9 cellular contexts compared by ENCODE assay signal in genomic region chr6:166958926-166959861, GRCh38. TPM values are rescaled to one million over a fixed set of nuclear protein-coding genes. Genes with fewer than 3 reads are reported as not detected.
DNase-seq lines count a peak whose midpoint lies in the region; ATAC-seq and TF ChIP-seq lines count a peak whose summit lies in the region.
"Had no signal": no experiment of that assay in that cellular context is flagged by ENCODE, and none has a peak within 500 bp of the region (broad histone marks: within the 10 kb centered on the region; RNA-seq: fewer than 3 reads in every experiment).

No MANE protein-coding gene starts in this region.

- H3K4me1 ChIP-seq in parathyroid adenoma (peaks cover 7% of the 10 kb centered on the region), SJCRH30 (no peaks in the 10 kb centered on the region)

- no peak overlapping the region for H3K4me3 ChIP-seq in parathyroid adenoma (ENCODE audit: low read depth, low read length)
- H3K4me3 ChIP-seq in SJCRH30, result no peak overlapping the region
- H3K4me3 ChIP-seq: SJSA1 had no signal

- peaks cover 2% of the 10 kb centered on the region for H3K27me3 Mint-ChIP-seq in mesothelial cell of epicardium (ENCODE audit: low read depth)

- H3K4me2 ChIP-seq in parathyroid adenoma (ENCODE audit: low read length), result no peak overlapping the region

- H3K4me1 Mint-ChIP-seq in mesothelial cell of epicardium, result peaks cover 25% of the 10 kb centered on the region

- no peaks in the 10 kb centered on the region for H3K79me2 ChIP-seq in parathyroid adenoma

- peaks cover 9% of the 10 kb centered on the region for H3K9me3 Mint-ChIP-seq in mesothelial cell of epicardium

- H3K4me3 Mint-ChIP-seq in mesothelial cell of epicardium, result no peak overlapping the region

- no peak for TF ChIP-seq CTCF in parathyroid adenoma (IDR thresholded peaks at IDR 0.05)
- no peak for TF ChIP-seq CTCF in mesothelial cell of epicardium (IDR thresholded peaks at IDR 0.05; ENCODE audit: unreplicated experiment)

- H3K9me3 ChIP-seq in parathyroid adenoma (ENCODE audit: control insufficient read depth, low read length), result no peaks in the 10 kb centered on the region
- H3K9me3 ChIP-seq in SJCRH30 (replicated peaks), result no peaks in the 10 kb centered on the region; the same call in 1 of the 2 replicates
- H3K9me3 ChIP-seq: SJSA1 had no signal

- peak; percentile 9 for DNase-seq in RPMI8226
- peak; percentile 65 for DNase-seq in dermis blood vessel endothelial cell
- DNase-seq in SJCRH30, result no peak
- no peak for DNase-seq in NCI-H1048 (lab: John Stamatoyannopoulos, UW)
- DNase-seq in NCI-H226, result no peak
- DNase-seq in mesothelial cell of epicardium (ENCODE audit: low spot score in 2 of 2, unreplicated experiment in 2 of 2), result no peak

- H3K36me3 Mint-ChIP-seq in mesothelial cell of epicardium, result peaks cover 5% of the 10 kb centered on the region

- no peaks in the 10 kb centered on the region for H3K36me3 ChIP-seq in parathyroid adenoma (ENCODE audit: control insufficient read depth, insufficient read depth, low read length)
- no peaks in the 10 kb centered on the region for H3K36me3 ChIP-seq in SJCRH30
- H3K36me3 ChIP-seq: SJSA1 had no signal

- H3K27me3 ChIP-seq in parathyroid adenoma (ENCODE audit: control insufficient read depth, insufficient read depth, low read length) (no peaks in the 10 kb centered on the region), SJCRH30 (no peaks in the 10 kb centered on the region)
- H3K27me3 ChIP-seq: SJSA1 had no signal

- no peak overlapping the region for H3K9ac ChIP-seq in parathyroid adenoma

- H3K27ac ChIP-seq in parathyroid adenoma (peak overlapping the region; percentile 69), SJCRH30 (no peak overlapping the region)
- H3K27ac ChIP-seq: SJSA1 had no signal

- H3K27ac Mint-ChIP-seq in mesothelial cell of epicardium, result no peak overlapping the region

- ATAC-seq in GM21381 (IDR thresholded peaks at IDR 0.05; ENCODE audit: unreplicated experiment), result peak; percentile 23

- peak overlapping the region; percentile 52 for H2AFZ ChIP-seq in parathyroid adenoma

RNA-seq across cellular contexts. Expression of gene RNASET2, which starts 2.8 kb away (rescaled TPM):
- total RNA-seq in dermis blood vessel endothelial cell, result 8.9 and 12.6 TPM in 2 replicates
- 17.2 and 18.9 TPM in 2 replicates for total RNA-seq in SJCRH30 (2014; rRNA removed; shearing (Covaris generic))
- total RNA-seq in mesothelial cell of epicardium, result 37.0 to 42.3 TPM (median 41.5 TPM) in 3 replicates

RNA-seq across cellular contexts. Expression of gene CEP43, which starts 40.0 kb away (rescaled TPM):
- total RNA-seq in dermis blood vessel endothelial cell, result 14.3 and 15.7 TPM in 2 replicates
- 57.5 and 60.2 TPM in 2 replicates for total RNA-seq in SJCRH30 (2014; rRNA removed; shearing (Covaris generic))
- total RNA-seq in mesothelial cell of epicardium, result 24.9 to 27.9 TPM (median 27.5 TPM) in 3 replicates

Comparison
In these comparisons a context has a peak if more than half of its experiments do, and no peak if none do; other contexts are left out.
1. DNase-seq: peak in RPMI8226 (single experiment) and dermis blood vessel endothelial cell (single experiment); none in SJCRH30 (0 of 2), NCI-H1048 (single experiment), NCI-H226 (single experiment) and mesothelial cell of epicardium (0 of 2).